ENCODE assay signal across 8 cellular contexts in genomic region chr10:130108934-130109604, GRCh38. TPM values are rescaled to one million over a fixed set of nuclear protein-coding genes. Genes with fewer than 3 reads are reported as not detected.
A peak's percentile ranks its signal among the peaks of the same experiment; 100 is the strongest.
DNase-seq lines count a peak whose midpoint lies in the region; TF ChIP-seq lines count a peak whose summit lies in the region.

No MANE protein-coding gene starts in this region.

- H3K79me2 ChIP-seq in GM23248 (ENCODE audit: insufficient read depth) (peaks cover 20% of the 10 kb centered on the region), smooth muscle cell (ENCODE audit: low read depth) (peaks cover 4% of the 10 kb centered on the region)

- H3K4me2 ChIP-seq in GM23248 (ENCODE audit: unreplicated experiment) = peak overlapping the region; percentile 98
- H3K4me2 ChIP-seq in smooth muscle cell = peak overlapping the region; percentile 99

- H3K4me1 ChIP-seq in GM23248 (ENCODE audit: insufficient read depth) (peaks cover 6% of the 10 kb centered on the region), esophagus muscularis mucosa (peaks cover 11 to 36% (median 31%) of the 10 kb centered on the region in 4 donors), smooth muscle cell (ENCODE audit: low read depth) (peaks cover 7% of the 10 kb centered on the region), Peyer's patch (peaks cover 0 to 16% (median 2%) of the 10 kb centered on the region in 4 donors)

- TF ChIP-seq CTCF in esophagus muscularis mucosa (IDR thresholded peaks at IDR 0.05) (no peak), smooth muscle cell (IDR thresholded peaks at IDR 0.05; ENCODE audit: borderline replicate concordance, insufficient read depth, poor library complexity, severe bottlenecking) (no peak), Peyer's patch (IDR thresholded peaks at IDR 0.05) (no peak)

- peak overlapping the region; percentile 89 for H3K4me3 ChIP-seq in GM23248
- H3K4me3 ChIP-seq in SK-N-MC = peak overlapping the region; percentile 95
- H3K4me3 ChIP-seq in esophagus muscularis mucosa = peak overlapping the region; percentile 69 to 90 (median 74)
- peak overlapping the region; percentile 77 for H3K4me3 ChIP-seq in smooth muscle cell
- peak overlapping the region in 2 of 4 donors; percentile 64 for H3K4me3 ChIP-seq in Peyer's patch

- WGBS in GM23248 (ENCODE audit: low coverage in 1 of 2, low lambda C conversion rate in 2 of 2, missing lambda C conversion rate in 2 of 2), 2 experiments = 46 to 48% methylated on average over 6 of the region's 6 CpGs
- WGBS in esophagus muscularis mucosa = 59% methylated on average over 6 of the region's 6 CpGs
- 75% methylated on average over 6 of the region's 6 CpGs for WGBS in smooth muscle cell (ENCODE audit: low lambda C conversion rate)

- peak overlapping the region; percentile 95 for H3K9ac ChIP-seq in GM23248
- H3K9ac ChIP-seq in SK-N-MC (ENCODE audit: insufficient read length) = peak overlapping the region; percentile 86
- no peak overlapping the region for H3K9ac ChIP-seq in smooth muscle cell (ENCODE audit: low read depth)

- H3K27me3 ChIP-seq in GM23248 (replicated peaks; ENCODE audit: insufficient read depth) = no peaks in the 10 kb centered on the region
- H3K27me3 ChIP-seq in esophagus muscularis mucosa = no peaks in the 10 kb centered on the region
- H3K27me3 ChIP-seq in smooth muscle cell (ENCODE audit: low read depth) = no peaks in the 10 kb centered on the region
- no peaks in the 10 kb centered on the region for H3K27me3 ChIP-seq in Peyer's patch

- H3K36me3 ChIP-seq in GM23248 (ENCODE audit: low read depth) (no peaks in the 10 kb centered on the region), SK-N-MC (ENCODE audit: insufficient read depth, low read length) (no peaks in the 10 kb centered on the region), esophagus muscularis mucosa (peaks cover 0 to 8% (median 6%) of the 10 kb centered on the region in 4 donors), smooth muscle cell (ENCODE audit: low read depth) (no peaks in the 10 kb centered on the region), Peyer's patch (no peaks in the 10 kb centered on the region)

- intact Hi-C loops in esophagus muscularis mucosa (cut with DNase I) = no loop called here

- TF ChIP-seq POLR2A in esophagus muscularis mucosa (IDR thresholded peaks at IDR 0.05; ENCODE audit: low read depth) (no peak), Peyer's patch (IDR thresholded peaks at IDR 0.05) (no peak)

- H4K20me1 ChIP-seq in GM23248 (ENCODE audit: insufficient read depth) (no peaks in the 10 kb centered on the region), smooth muscle cell (ENCODE audit: low read depth) (no peaks in the 10 kb centered on the region)

- in situ Hi-C loops in GM23248 (cut with MboI) = no loop called here

- H3K27ac ChIP-seq in GM23248 = no peak overlapping the region
- H3K27ac ChIP-seq in SK-N-MC = no peak overlapping the region
- H3K27ac ChIP-seq in esophagus muscularis mucosa (replicated peaks in 1 of 4) = peak overlapping the region; percentile 92 to 94 (median 92)
- peak overlapping the region; percentile 94 for H3K27ac ChIP-seq in smooth muscle cell (ENCODE audit: low read depth)
- no peak overlapping the region for H3K27ac ChIP-seq in Peyer's patch

- H3K9me3 ChIP-seq in GM23248 (ENCODE audit: low read depth) (no peaks in the 10 kb centered on the region), SK-N-MC (ENCODE audit: low read depth, low read length) (no peaks in the 10 kb centered on the region), esophagus muscularis mucosa (no peaks in the 10 kb centered on the region), smooth muscle cell (replicated peaks; ENCODE audit: low read depth) (no peaks in the 10 kb centered on the region), Peyer's patch (no peaks in the 10 kb centered on the region)

- 0 out of 2 replicates have a peak, but pooled peaks cover 4% of the 10 kb centered on the region for H3F3A ChIP-seq in GM23248 (ENCODE audit: insufficient read depth)
- H3F3A ChIP-seq in smooth muscle cell (ENCODE audit: low read depth) = peaks cover 5% of the 10 kb centered on the region

- no peaks in the 10 kb centered on the region for H3K9me2 ChIP-seq in GM23248 (ENCODE audit: insufficient read depth)

- H2AFZ ChIP-seq in GM23248 (peak overlapping the region; percentile 96; the same call in 1 of the 2 replicates), smooth muscle cell (ENCODE audit: low read depth) (peak overlapping the region; percentile 5)

- TF ChIP-seq EP300 in esophagus muscularis mucosa (IDR thresholded peaks at IDR 0.05) = no peak

- DNase-seq in GM23248 (no peak), SK-N-MC (ENCODE audit: low read depth, low spot score) (no peak), esophagus muscularis mucosa (ENCODE audit: extremely low spot score) (no peak), smooth muscle cell (lab: John Stamatoyannopoulos, UW; ENCODE audit: unreplicated experiment) (no peak), NCI-H2081 treated with DMSO at 0.1 percent for 48 hours (lab: John Stamatoyannopoulos, UW) (no peak), Peyer's patch (no peak), NCI-H524 treated with DMSO at 0.1 percent for 48 hours (lab: John Stamatoyannopoulos, UW) (no peak), NCI-H510A (lab: John Stamatoyannopoulos, UW) (no peak)

RNA-seq across cellular contexts. Expression of gene C10orf143, which starts 1.6 kb away (rescaled TPM):
- total RNA-seq in GM23248 (2014; rRNA removed; shearing (Covaris generic)) = 0.76 TPM in 1 of 2 replicates, not detected in the other
- polyA plus RNA-seq in GM23248 (2016; fragmentation: Nextera tagmentation; extraction: Ambion mirVana) (4.2 and 5.4 TPM in 2 replicates), smooth muscle cell (2.0 and 3.4 TPM in 2 replicates)
- total RNA-seq in esophagus muscularis mucosa (1 to 10 TPM; 3.7 to 5.0 (median 4.3) TPM), smooth muscle cell (not detected in 2 replicates), Peyer's patch (1 to 10 TPM in 3 of 4 donors, not detected in 1; 1.6 to 5.8 (median 3.7) TPM)

RNA-seq across cellular contexts. Expression of gene GLRX3, which starts 27.1 kb away (rescaled TPM):
- 80.4 and 90.9 TPM in 2 replicates for total RNA-seq in GM23248 (2014; rRNA removed; shearing (Covaris generic))
- 133 and 149 TPM in 2 replicates for polyA plus RNA-seq in GM23248 (2016; fragmentation: Nextera tagmentation; extraction: Ambion mirVana)
- total RNA-seq in esophagus muscularis mucosa = 10 to 100 TPM; 44.9 to 61.4 (median 53.3) TPM
- total RNA-seq in smooth muscle cell = 101 and 125 TPM in 2 replicates
- polyA plus RNA-seq in smooth muscle cell = 127 and 132 TPM in 2 replicates
- total RNA-seq in Peyer's patch = 10 to 100 TPM; 23.9 to 53.8 (median 30.6) TPM

Comparison
In these comparisons a context has a peak if more than half of its experiments do, and no peak if none do; other contexts are left out.
1. H3K27ac ChIP-seq: peak in esophagus muscularis mucosa (4 of 4) and smooth muscle cell (single experiment); none in GM23248 (single experiment), SK-N-MC (single experiment) and Peyer's patch (0 of 4).